Comparison of ENCODE assay signal across 6 cellular contexts in the genomic region with DNA sequence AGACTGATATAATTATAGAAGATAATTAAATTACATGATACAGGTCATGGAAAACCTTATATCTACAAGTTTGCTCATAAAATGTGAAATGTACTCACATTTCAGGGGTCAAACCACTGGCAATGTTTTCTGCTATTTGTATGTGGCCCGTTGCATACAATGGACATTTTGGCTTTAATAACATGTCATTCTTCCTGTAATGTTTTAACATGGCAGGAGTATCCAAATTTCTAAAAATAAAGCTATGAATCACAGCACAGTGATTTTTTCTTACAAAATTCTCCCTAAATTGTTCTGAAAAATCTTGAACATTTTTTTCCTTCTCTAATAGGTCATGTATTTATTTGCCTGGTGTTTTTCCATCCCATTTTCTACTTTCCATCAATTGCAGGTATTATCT.
"Had no signal": no experiment of that assay in that cellular context is flagged by ENCODE, and none has a peak within 500 bp of the region (broad histone marks: within the 10 kb centered on the region; RNA-seq: fewer than 3 reads in every experiment).

No MANE protein-coding gene starts in this region.

- DNase-seq: H9, HCEC 1CT, KBM-7 had no signal

- H3K4me3 ChIP-seq: GM23338 had no signal

- H3K27ac ChIP-seq: HL-60 had no signal

- ATAC-seq: GM23338, HepG2 had no signal
